ENCODE assay signal across 8 cellular contexts in genomic region chr6:31665501-31666336, GRCh38. TPM values are rescaled to one million over a fixed set of nuclear protein-coding genes. Genes with fewer than 3 reads are reported as not detected.
DNase-seq lines count a peak whose midpoint lies in the region; TF ChIP-seq lines count a peak whose summit lies in the region.

Gene CSNK2B (plus strand): TSS chr6:31666080. CDS start chr6:31666832, 752 bp downstream.

- peak within 1 kb of the TSS; percentile 81 for H3K18ac ChIP-seq in H9 (ENCODE audit: insufficient read length, low read depth, low read length)

- H3K9ac ChIP-seq in ES-I3 (ENCODE audit: low read depth, low read length) (peak within 1 kb of the TSS; percentile 90), H9 (ENCODE audit: extremely low read depth, insufficient read length, low read length) (peak within 1 kb of the TSS; percentile 89), stomach smooth muscle (ENCODE audit: low read length in 2 of 2) (peak within 1 kb of the TSS; percentile 94 to 95)

- H3K9me3 Mint-ChIP-seq in H9 (no peaks in the 10 kb centered on the region), neural crest cell (no peaks in the 10 kb centered on the region)

- H3K4me2 ChIP-seq in H9 (ENCODE audit: insufficient read depth, insufficient read length, low read length): peak within 1 kb of the TSS; percentile 96

- no peaks in the 10 kb centered on the region for H3K9me3 ChIP-seq in ES-I3 (ENCODE audit: control insufficient read depth, insufficient read depth, low read length)
- H3K9me3 ChIP-seq in H9 (ENCODE audit: control insufficient read depth, low read depth, low read length): no peaks in the 10 kb centered on the region
- H3K9me3 ChIP-seq in MG63: no peaks in the 10 kb centered on the region
- H3K9me3 ChIP-seq in stomach smooth muscle (ENCODE audit: control insufficient read depth in 2 of 2, low read length in 2 of 2): no peaks in the 10 kb centered on the region

- no peaks in the 10 kb centered on the region for H3K27me3 Mint-ChIP-seq in H9 (ENCODE audit: low read depth)
- no peaks in the 10 kb centered on the region for H3K27me3 Mint-ChIP-seq in neural crest cell (ENCODE audit: low read depth)

- peaks cover 6% of the 10 kb centered on the region; the same call in 1 of the 2 replicates for H3K79me2 ChIP-seq in H9 (ENCODE audit: insufficient read depth, low read length)

- H3K36me3 Mint-ChIP-seq in H9 (ENCODE audit: insufficient read depth in 1 of 3, low read depth in 3 of 3): peaks cover 49 to 80% (median 71%) of the 10 kb centered on the region in 3 experiments
- peaks cover 8% of the 10 kb centered on the region for H3K36me3 Mint-ChIP-seq in neural crest cell (ENCODE audit: low read depth)

- no peak within 1 kb of the TSS for H4K8ac ChIP-seq in H9 (replicated peaks; ENCODE audit: insufficient read length, low read depth, low read length)

- peak within 1 kb of the TSS; percentile 41 for H4K5ac ChIP-seq in H9 (ENCODE audit: insufficient read length, low read depth, low read length)

- H3K56ac ChIP-seq in H9 (ENCODE audit: insufficient read length, low read depth, low read length): peak within 1 kb of the TSS; percentile 38

- H2BK120ac ChIP-seq in H9 (ENCODE audit: low read depth, low read length, poor library complexity, severe bottlenecking): no peak within 1 kb of the TSS

- H2AFZ ChIP-seq in H9 (ENCODE audit: low read length): no peak within 1 kb of the TSS

- no CpG with 5 or more reads among the region's 63 CpGs for WGBS in H9 (ENCODE audit: extremely low coverage, insufficient read length, low lambda C conversion rate)

- no peak for TF ChIP-seq CTCF in H9 (conservative IDR thresholded peaks at IDR 0.05)
- TF ChIP-seq CTCF in neural crest cell (conservative IDR thresholded peaks at IDR 0.05): no peak

- no peak within 1 kb of the TSS for H3T11ph ChIP-seq in H9 (ENCODE audit: low read length)

- peak within 1 kb of the TSS; percentile 99 for H3K27ac Mint-ChIP-seq in H9
- peak within 1 kb of the TSS; percentile 81 for H3K27ac Mint-ChIP-seq in neural crest cell (ENCODE audit: unreplicated experiment)

- H3K4ac ChIP-seq in H9 (ENCODE audit: low read depth, low read length): no peak within 1 kb of the TSS

- peak within 1 kb of the TSS; percentile 17 for H2BK5ac ChIP-seq in H9 (ENCODE audit: insufficient read length, low read length)

- H3K4me1 ChIP-seq in ES-I3 (ENCODE audit: insufficient read depth, low read length) (peaks cover 6% of the 10 kb centered on the region), H9 (ENCODE audit: insufficient read depth, low read length) (no peaks in the 10 kb centered on the region), stomach smooth muscle (ENCODE audit: control insufficient read depth, insufficient read depth, low read length) (peaks cover 46% of the 10 kb centered on the region)

- H3K4me1 Mint-ChIP-seq in H9 (peaks cover 30 to 34% of the 10 kb centered on the region in 2 experiments), neural crest cell (peaks cover 39% of the 10 kb centered on the region)

- peaks cover 19% of the 10 kb centered on the region for H3K23me2 ChIP-seq in H9 (ENCODE audit: insufficient read length, low read depth, low read length, poor library complexity, severe bottlenecking)

- H2BK12ac ChIP-seq in H9 (ENCODE audit: insufficient read length, low read depth, low read length): no peak within 1 kb of the TSS

- peak within 1 kb of the TSS; percentile 78 for H3K4me3 ChIP-seq in MG63
- H3K4me3 ChIP-seq in stomach smooth muscle (ENCODE audit: low read length in 2 of 2): peak within 1 kb of the TSS; percentile 93 to 95

- no peak within 1 kb of the TSS for H2BK15ac ChIP-seq in H9 (ENCODE audit: low read depth, low read length)

- peak within 1 kb of the TSS; percentile 99 for H3K4me3 Mint-ChIP-seq in H9
- H3K4me3 Mint-ChIP-seq in neural crest cell: peak within 1 kb of the TSS; percentile 93

- no peaks in the 10 kb centered on the region for H4K20me1 ChIP-seq in H9 (ENCODE audit: control insufficient read depth, insufficient read depth, insufficient read length)

- H3K79me1 ChIP-seq in H9 (ENCODE audit: insufficient read depth, low read depth, low read length, poor library complexity, severe bottlenecking): peaks cover 11% of the 10 kb centered on the region

- H2BK20ac ChIP-seq in H9 (ENCODE audit: low read depth, low read length, poor library complexity, severe bottlenecking): no peak within 1 kb of the TSS

- no peak within 1 kb of the TSS for H2AK5ac ChIP-seq in H9 (ENCODE audit: insufficient read length, low read length)

- peak within 1 kb of the TSS; percentile 87 for H3K27ac ChIP-seq in H9 (ENCODE audit: insufficient read length, low read depth, low read length)
- H3K27ac ChIP-seq in stomach smooth muscle (ENCODE audit: low read length): peak within 1 kb of the TSS; percentile 97

- no peak within 1 kb of the TSS for H4K91ac ChIP-seq in H9 (ENCODE audit: insufficient read length, low read depth, low read length)

- H3K23ac ChIP-seq in H9 (ENCODE audit: insufficient read length, low read depth, low read length): no peak within 1 kb of the TSS

- H3K14ac ChIP-seq in H9 (ENCODE audit: insufficient read depth, low read length): peak within 1 kb of the TSS; percentile 66

- H3K36me3 ChIP-seq in ES-I3 (ENCODE audit: insufficient read depth, low read length) (peaks cover 34% of the 10 kb centered on the region), MG63 (peaks cover 47% of the 10 kb centered on the region), stomach smooth muscle (ENCODE audit: control insufficient read depth in 2 of 2, insufficient read depth in 2 of 2, low read length in 2 of 2) (peaks cover 28 to 42% of the 10 kb centered on the region in 2 donors)

- peak; percentile 98 for DNase-seq in H9
- peak; percentile 97 for DNase-seq in MG63
- DNase-seq in SHP77 treated with DMSO at 0.1 percent for 48 hours (lab: John Stamatoyannopoulos, UW): peak; percentile 89
- DNase-seq in activated effector memory CD4-positive, alpha-beta T cell treated with anti-CD3 and anti-CD28 coated beads, Interleukin-2, amount 50 U/mL, for 16 hours: peak; percentile 100
- DNase-seq in fibroblast of the conjunctiva (ENCODE audit: low read depth): peak; percentile 96
- peak; percentile 95 for DNase-seq in neural crest cell (ENCODE audit: low read depth, low spot score)

- H3K27me3 ChIP-seq in H9 (ENCODE audit: insufficient read depth, low read length): no peaks in the 10 kb centered on the region
- H3K27me3 ChIP-seq in MG63: no peaks in the 10 kb centered on the region
- no peaks in the 10 kb centered on the region for H3K27me3 ChIP-seq in stomach smooth muscle (ENCODE audit: control insufficient read depth in 1 of 2, insufficient read depth in 2 of 2, low read length in 2 of 2)

RNA-seq across cellular contexts. Expression of gene CSNK2B, which starts in this region (rescaled TPM):
- total RNA-seq in H9 (2021) (178 and 187 TPM in 2 replicates), neural crest cell (185 and 188 TPM in 2 replicates)
- 88.8 and 99.8 TPM in 2 replicates for total RNA-seq in MG63 (2014; rRNA removed; shearing (Covaris generic); ENCODE audit: low replicate concordance)

Comparison
In these comparisons a context has a peak if more than half of its experiments do, and no peak if none do; other contexts are left out.
1. Peak in every context shown above with its lines: DNase-seq, H3K4me3 ChIP-seq and H3K27ac ChIP-seq.